Comparison of ENCODE assay signal across 13 cellular contexts in genomic region chr6:6891074-6891754, GRCh38.
DNase-seq lines count a peak whose midpoint lies in the region; ATAC-seq and TF ChIP-seq lines count a peak whose summit lies in the region.
"Had no signal": no experiment of that assay in that cellular context is flagged by ENCODE, and none has a peak within 500 bp of the region (broad histone marks: within the 10 kb centered on the region; RNA-seq: fewer than 3 reads in every experiment).

No MANE protein-coding gene starts in this region.

- DNase-seq in NCI-H2029 (lab: John Stamatoyannopoulos, UW) (peak; percentile 62), NCI-H2029 treated with DMSO at 0.1 percent for 48 hours (lab: John Stamatoyannopoulos, UW) (no peak), NCI-H526 (lab: John Stamatoyannopoulos, UW) (peak; percentile 33 to 78), foreskin keratinocyte (peak in 1 of 2 donors; percentile 32), smooth muscle cell (lab: John Stamatoyannopoulos, UW; ENCODE audit: unreplicated experiment) (no peak), amygdala (lab: John Stamatoyannopoulos, UW) (no peak)
- DNase-seq in activated CD8-positive, alpha-beta memory T cell treated with anti-CD3 and anti-CD28 coated beads, Interleukin-2, amount 10 ng/mL, durations not matched to agents 7 days and 5 days: no peak
- DNase-seq: activated CD4-positive, alpha-beta T cell treated with anti-CD3 and anti-CD28 coated beads for 1 hour; DMS 273 treated with DMSO at 0.1 percent for 48 hours; nucleus accumbens had no signal

- no peaks in the 10 kb centered on the region for H3K79me2 ChIP-seq in smooth muscle cell (ENCODE audit: low read depth)

- peaks cover 4% of the 10 kb centered on the region for H3K27me3 Mint-ChIP-seq in activated CD8-positive, alpha-beta memory T cell treated with anti-CD3 and anti-CD28 coated beads, Interleukin-2, amount 10 ng/mL, durations not matched to agents 7 days and 5 days

- H4K20me1 ChIP-seq in smooth muscle cell (ENCODE audit: low read depth): no peaks in the 10 kb centered on the region

- H3K4me1 ChIP-seq in foreskin keratinocyte (peaks cover 16% of the 10 kb centered on the region), smooth muscle cell (ENCODE audit: low read depth) (peaks cover 9% of the 10 kb centered on the region)
- H3K4me1 ChIP-seq: A549 had no signal

- H3K27ac Mint-ChIP-seq in activated CD8-positive, alpha-beta memory T cell treated with anti-CD3 and anti-CD28 coated beads, Interleukin-2, amount 10 ng/mL, durations not matched to agents 7 days and 5 days: no peak overlapping the region

- H3K27ac ChIP-seq in foreskin keratinocyte: peak overlapping the region; percentile 81
- no peak overlapping the region for H3K27ac ChIP-seq in smooth muscle cell (ENCODE audit: low read depth)
- H3K27ac ChIP-seq: A549 had no signal

- H3K27me3 ChIP-seq in foreskin keratinocyte (no peaks in the 10 kb centered on the region), smooth muscle cell (ENCODE audit: low read depth) (no peaks in the 10 kb centered on the region)

- ATAC-seq in foreskin keratinocyte: peak; percentile 1
- ATAC-seq in HG02870 (IDR thresholded peaks at IDR 0.05; ENCODE audit: unreplicated experiment): no peak
- no peak for ATAC-seq in activated CD8-positive, alpha-beta memory T cell treated with anti-CD3 and anti-CD28 coated beads, Interleukin-2, amount 10 ng/mL, durations not matched to agents 7 days and 5 days

- H3K4me3 Mint-ChIP-seq in activated CD8-positive, alpha-beta memory T cell treated with anti-CD3 and anti-CD28 coated beads, Interleukin-2, amount 10 ng/mL, durations not matched to agents 7 days and 5 days: no peak overlapping the region

- H3K9me3 ChIP-seq in smooth muscle cell (replicated peaks; ENCODE audit: low read depth): no peaks in the 10 kb centered on the region
- H3K9me3 ChIP-seq: A549 had no signal

- no peak overlapping the region for H3K9ac ChIP-seq in smooth muscle cell (ENCODE audit: low read depth)

- CTCF ChIA-PET in activated CD8-positive, alpha-beta memory T cell treated with anti-CD3 and anti-CD28 coated beads, Interleukin-2, amount 10 ng/mL, durations not matched to agents 7 days and 5 days (lab: Charles Lee): no interaction called here

- WGBS in smooth muscle cell (ENCODE audit: low lambda C conversion rate): 85% methylated on average over 9 of the region's 9 CpGs

- H3K9me3 Mint-ChIP-seq in activated CD8-positive, alpha-beta memory T cell treated with anti-CD3 and anti-CD28 coated beads, Interleukin-2, amount 10 ng/mL, durations not matched to agents 7 days and 5 days (ENCODE audit: low read depth): no peaks in the 10 kb centered on the region

- no peaks in the 10 kb centered on the region for H3F3A ChIP-seq in smooth muscle cell (ENCODE audit: low read depth)

- peaks cover 2% of the 10 kb centered on the region for H3K4me1 Mint-ChIP-seq in activated CD8-positive, alpha-beta memory T cell treated with anti-CD3 and anti-CD28 coated beads, Interleukin-2, amount 10 ng/mL, durations not matched to agents 7 days and 5 days

- TF ChIP-seq CTCF in foreskin keratinocyte (conservative IDR thresholded peaks at IDR 0.05): no peak
- TF ChIP-seq CTCF in smooth muscle cell (IDR thresholded peaks at IDR 0.05; ENCODE audit: borderline replicate concordance, insufficient read depth, poor library complexity, severe bottlenecking): no peak

- no peak overlapping the region for H3K4me2 ChIP-seq in smooth muscle cell
- H3K4me2 ChIP-seq: A549 had no signal

- H3K36me3 ChIP-seq in smooth muscle cell (ENCODE audit: low read depth): no peaks in the 10 kb centered on the region

- H3K4me3 ChIP-seq in smooth muscle cell: no peak overlapping the region
- H3K4me3 ChIP-seq: A549, lung had no signal

- no peaks in the 10 kb centered on the region for H3K36me3 Mint-ChIP-seq in activated CD8-positive, alpha-beta memory T cell treated with anti-CD3 and anti-CD28 coated beads, Interleukin-2, amount 10 ng/mL, durations not matched to agents 7 days and 5 days

- H2AFZ ChIP-seq in smooth muscle cell (ENCODE audit: low read depth): peak overlapping the region; percentile 6

Comparison
In these comparisons a context has a peak if more than half of its experiments do, and no peak if none do; other contexts are left out.
1. DNase-seq: peak in NCI-H2029 (single experiment) and NCI-H526 (2 of 2); none in NCI-H2029 treated with DMSO at 0.1 percent for 48 hours (single experiment), smooth muscle cell (single experiment), amygdala (0 of 56) and activated CD8-positive, alpha-beta memory T cell treated with anti-CD3 and anti-CD28 coated beads, Interleukin-2, amount 10 ng/mL, durations not matched to agents 7 days and 5 days (single experiment).